In the genomic region with DNA sequence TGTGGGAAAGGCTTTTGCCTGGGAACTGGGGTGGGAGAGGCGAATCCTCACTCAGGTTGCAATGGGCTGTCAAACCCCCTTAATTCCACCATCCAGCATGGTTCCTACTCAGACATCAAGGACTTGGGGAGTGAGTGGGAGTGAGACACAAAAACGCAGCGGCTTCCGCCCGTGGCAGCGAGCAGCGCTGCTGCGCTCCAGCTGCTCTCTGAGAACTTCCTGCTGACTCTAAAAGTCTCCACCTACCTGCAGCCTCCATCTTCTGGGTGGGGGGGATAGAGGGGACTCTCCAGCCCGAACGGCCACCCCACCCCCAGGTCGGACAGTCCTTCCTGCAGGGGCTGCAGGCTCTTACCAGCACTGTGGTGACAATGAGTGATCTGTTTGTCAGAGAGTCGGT, we compare ENCODE assay signal across 25 cellular contexts.
A peak's percentile ranks its signal among the peaks of the same experiment; 100 is the strongest.
DNase-seq lines count a peak whose midpoint lies in the region; ATAC-seq and TF ChIP-seq lines count a peak whose summit lies in the region.
"Had no signal": no experiment of that assay in that cellular context is flagged by ENCODE, and none has a peak within 500 bp of the region (broad histone marks: within the 10 kb centered on the region; RNA-seq: fewer than 3 reads in every experiment).

No MANE protein-coding gene starts in this region.

- no peak for TF ChIP-seq CTCF in WERI-Rb-1 (IDR thresholded peaks at IDR 0.05; ENCODE audit: low read depth, low read length)
- TF ChIP-seq CTCF in osteoblast (IDR thresholded peaks at IDR 0.05; ENCODE audit: extremely low read depth, low read depth, low read length), result no peak
- TF ChIP-seq CTCF in mucosa of descending colon (IDR thresholded peaks at IDR 0.05), result no peak

- H3K4me2 ChIP-seq in osteoblast (ENCODE audit: insufficient read depth, low read length), result no peak overlapping the region
- H3K4me2 ChIP-seq: A549; BLaER1 treated with 17β-estradiol and CSF1 and Interleukin-3, amounts not matched to agents 10 nM and 100 nM had no signal

- no peaks in the 10 kb centered on the region for H4K20me1 ChIP-seq in osteoblast (ENCODE audit: insufficient read depth, low read length)
- H4K20me1 ChIP-seq: BLaER1 treated with 17β-estradiol and CSF1 and Interleukin-3, amounts not matched to agents 10 nM and 100 nM had no signal

- H3K36me3 ChIP-seq in WERI-Rb-1 (peaks cover 44% of the 10 kb centered on the region), osteoblast (ENCODE audit: insufficient read depth, low read length) (no peaks in the 10 kb centered on the region), mucosa of descending colon (ENCODE audit: low read depth) (no peaks in the 10 kb centered on the region)
- H3K36me3 ChIP-seq: BLaER1 treated with 17β-estradiol and CSF1 and Interleukin-3, amounts not matched to agents 10 nM and 100 nM had no signal

- no peak for ATAC-seq in HG03159 (IDR thresholded peaks at IDR 0.05; ENCODE audit: unreplicated experiment)
- no peak for ATAC-seq in mucosa of descending colon
- ATAC-seq in HG03139 (IDR thresholded peaks at IDR 0.05; ENCODE audit: unreplicated experiment), result no peak
- ATAC-seq: A549, GM12878 had no signal

- H3K9me3 ChIP-seq in WERI-Rb-1 (ENCODE audit: severe bottlenecking) (no peaks in the 10 kb centered on the region), osteoblast (ENCODE audit: low read depth, low read length) (no peaks in the 10 kb centered on the region), mucosa of descending colon (no peaks in the 10 kb centered on the region)
- H3K9me3 ChIP-seq: A549; BLaER1 treated with 17β-estradiol and CSF1 and Interleukin-3, amounts not matched to agents 10 nM and 100 nM had no signal

- H3K4me1 ChIP-seq in osteoblast (ENCODE audit: insufficient read depth, low read length) (no peaks in the 10 kb centered on the region), mucosa of descending colon (ENCODE audit: low read depth) (no peaks in the 10 kb centered on the region)
- H3K4me1 ChIP-seq: A549 had no signal

- H3K4me3 ChIP-seq in WERI-Rb-1 (ENCODE audit: low read depth, low read length) (no peak overlapping the region), osteoblast (ENCODE audit: insufficient read depth, low read length) (no peak overlapping the region), mucosa of descending colon (no peak overlapping the region)
- H3K4me3 ChIP-seq: A549; BLaER1 treated with 17β-estradiol and CSF1 and Interleukin-3, amounts not matched to agents 10 nM and 100 nM; GM12878 had no signal

- H3K27ac ChIP-seq in WERI-Rb-1 (peak overlapping the region; percentile 81), osteoblast (ENCODE audit: low read depth, low read length) (no peak overlapping the region)
- H3K27ac ChIP-seq: 22Rv1; A549; BLaER1 treated with 17β-estradiol and CSF1 and Interleukin-3, amounts not matched to agents 10 nM and 100 nM; C4-2B had no signal

- intact Hi-C loops in mucosa of descending colon (cut with DNase I, micrococcal nuclease), result no loop called here

- no peaks in the 10 kb centered on the region for H3K79me2 ChIP-seq in osteoblast (ENCODE audit: insufficient read depth, low read length)

- peak; percentile 100 for DNase-seq in NCI-H510A (lab: John Stamatoyannopoulos, UW)
- DNase-seq in WERI-Rb-1, result no peak
- peak; percentile 74 for DNase-seq in left kidney (ENCODE audit: low read depth, low spot score)
- DNase-seq in osteoblast (ENCODE audit: insufficient read length, low spot score, missing footprints), result peak; percentile 65
- DNase-seq in mucosa of descending colon, result no peak
- DNase-seq in occipital lobe (lab: John Stamatoyannopoulos, UW), result no peak
- DNase-seq: AML-193; CD4-positive, alpha-beta memory T cell; CD4-positive, CD25-positive, alpha-beta regulatory T cell; CD8-positive, alpha-beta memory T cell; COR-L47; DMS 273 treated with DMSO at 0.1 percent for 48 hours; DMS153; DMS53; DMS79; DND-41; EL; GDM1 had no signal

- no peaks in the 10 kb centered on the region for H3K27me3 ChIP-seq in WERI-Rb-1 (ENCODE audit: insufficient read depth, low read depth, severe bottlenecking)
- H3K27me3 ChIP-seq in osteoblast (ENCODE audit: insufficient read depth, low read length), result no peaks in the 10 kb centered on the region
- H3K27me3 ChIP-seq: BLaER1 treated with 17β-estradiol and CSF1 and Interleukin-3, amounts not matched to agents 10 nM and 100 nM had no signal

- no peak overlapping the region for H2AFZ ChIP-seq in osteoblast (ENCODE audit: low read length)

Comparison
In these comparisons a context has a peak if more than half of its experiments do, and no peak if none do; other contexts are left out.
1. DNase-seq: peak in NCI-H510A (single experiment), left kidney (single experiment) and osteoblast (single experiment); none in WERI-Rb-1 (single experiment), mucosa of descending colon (0 of 3) and occipital lobe (single experiment).